8 cellular contexts compared by ENCODE assay signal in the genomic region with DNA sequence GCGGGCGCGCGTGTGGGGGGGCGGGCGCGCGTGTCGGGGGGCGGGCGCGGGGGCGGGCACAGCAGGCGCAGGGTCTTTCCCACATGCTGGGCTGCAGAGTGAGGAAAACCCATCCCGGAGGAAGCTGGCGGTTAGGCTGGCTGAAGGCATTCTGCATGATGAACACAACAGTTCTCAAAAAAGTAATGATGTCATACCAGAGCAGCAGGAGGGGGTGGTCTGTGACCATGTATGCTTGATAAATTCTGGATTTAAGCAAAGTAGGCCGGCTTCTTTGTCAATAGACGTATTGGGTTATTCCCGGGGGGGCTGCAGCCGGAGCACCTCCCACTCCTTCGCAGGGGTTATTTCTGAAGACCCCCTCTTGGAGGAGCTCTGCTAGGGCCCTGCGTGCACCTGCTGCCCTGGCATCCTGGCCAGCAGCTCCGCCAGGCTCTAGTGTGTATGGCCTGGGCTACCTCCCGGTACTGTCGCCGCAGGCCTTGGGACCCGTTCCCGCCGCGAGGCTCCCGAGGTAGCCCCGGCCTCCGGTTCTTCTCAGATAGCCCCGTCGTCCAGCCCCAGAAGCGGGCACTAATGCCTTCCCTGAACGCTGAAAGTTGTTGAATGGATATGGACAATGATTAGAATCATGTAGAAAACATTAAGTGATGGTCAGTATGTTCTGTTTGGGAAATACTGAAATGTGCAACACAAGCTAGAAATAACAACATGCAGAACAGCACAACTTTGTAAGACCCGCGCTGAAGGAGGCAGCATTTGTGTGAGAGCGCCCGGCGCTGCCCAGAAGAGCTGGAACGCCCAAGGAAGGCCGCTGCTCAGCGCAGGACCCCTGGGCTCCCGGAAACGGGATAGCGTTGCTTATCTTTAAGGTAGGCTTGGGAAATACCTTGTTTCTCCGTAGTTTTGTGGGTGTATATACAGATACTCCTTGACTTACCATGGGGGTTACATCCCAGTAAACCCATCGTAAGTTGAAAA.
DNase-seq lines count a peak whose midpoint lies in the region; ATAC-seq and TF ChIP-seq lines count a peak whose summit lies in the region.

No MANE protein-coding gene starts in this region.

- H3K4me1 ChIP-seq in DOHH2 (ENCODE audit: control insufficient read depth, low read length) (peaks cover 5% of the 10 kb centered on the region; the same call in 1 of the 2 replicates), skeletal muscle satellite cell (ENCODE audit: control insufficient read depth, insufficient read depth, low read length) (no peaks in the 10 kb centered on the region)

- no peaks in the 10 kb centered on the region for H3K9me2 ChIP-seq in DOHH2 (replicated peaks; ENCODE audit: control insufficient read depth, low read length)

- H3K27me3 ChIP-seq in DOHH2 (ENCODE audit: control insufficient read depth, low read length), result no peaks in the 10 kb centered on the region
- no peaks in the 10 kb centered on the region for H3K27me3 ChIP-seq in brain microvascular endothelial cell (replicated peaks)
- H3K27me3 ChIP-seq in skeletal muscle satellite cell (ENCODE audit: control insufficient read depth, insufficient read depth, low read length), result no peaks in the 10 kb centered on the region

- DNase-seq in NCI-H2227 treated with DMSO at 0.1 percent for 48 hours (lab: John Stamatoyannopoulos, UW) (peak; percentile 87), brain microvascular endothelial cell (peak; percentile 45), iris pigment epithelial cell (ENCODE audit: low read depth) (peak; percentile 40), germinal center (ENCODE audit: low spot score) (no peak)
- DNase-seq in stimulated activated CD4-positive, alpha-beta T cell treated with anti-CD3 and anti-CD28 coated beads, Interleukin-4, amount 100 ng/mL, for 1 hour, result no peak

- H3K27ac ChIP-seq in DOHH2 (ENCODE audit: low read depth, low read length), result no peak overlapping the region
- H3K27ac ChIP-seq in brain microvascular endothelial cell, result no peak overlapping the region

- H4K20me1 ChIP-seq in DOHH2 (ENCODE audit: control insufficient read depth, insufficient read depth, low read depth, low read length), result no peaks in the 10 kb centered on the region

- in situ Hi-C loops in brain microvascular endothelial cell (cut with HindIII; ENCODE audit: low pct_ligation_motif_present, low sequenced_read_pairs), result no loop called here

- peaks cover 5% of the 10 kb centered on the region; the same call in 1 of the 2 replicates for H3F3A ChIP-seq in DOHH2 (ENCODE audit: control insufficient read depth, insufficient read depth)

- no peak overlapping the region for H3K9ac ChIP-seq in skeletal muscle satellite cell (ENCODE audit: low read depth, low read length)

- H3K79me2 ChIP-seq in DOHH2 (ENCODE audit: control insufficient read depth, low read length), result no peaks in the 10 kb centered on the region

- TF ChIP-seq CTCF in DOHH2 (IDR thresholded peaks at IDR 0.05; ENCODE audit: low read depth, low read length, poor library complexity, severe bottlenecking) (no peak), brain microvascular endothelial cell (IDR thresholded peaks at IDR 0.05; ENCODE audit: low read depth, low read length, missing control alignments) (no peak)

- ATAC-seq in GM21737 (IDR thresholded peaks at IDR 0.05; ENCODE audit: unreplicated experiment), result peak; percentile 7

- no peaks in the 10 kb centered on the region for H3K36me3 ChIP-seq in DOHH2 (ENCODE audit: control insufficient read depth, low read length)
- no peaks in the 10 kb centered on the region for H3K36me3 ChIP-seq in brain microvascular endothelial cell (replicated peaks)
- H3K36me3 ChIP-seq in skeletal muscle satellite cell (ENCODE audit: insufficient read depth, low read length), result no peaks in the 10 kb centered on the region

- peak overlapping the region; percentile 52 for H3K4me2 ChIP-seq in DOHH2 (ENCODE audit: low read length)
- no peak overlapping the region for H3K4me2 ChIP-seq in skeletal muscle satellite cell (ENCODE audit: low read length)

- H3K4me3 ChIP-seq in DOHH2 (ENCODE audit: low read length) (peak overlapping the region; percentile 63), brain microvascular endothelial cell (ENCODE audit: low read depth, low read length) (peak overlapping the region; percentile 27), skeletal muscle satellite cell (ENCODE audit: low read length) (peak overlapping the region; percentile 45)

- H3K9me3 ChIP-seq in DOHH2 (ENCODE audit: control insufficient read depth, insufficient read depth, low read length) (no peaks in the 10 kb centered on the region), skeletal muscle satellite cell (replicated peaks; ENCODE audit: low read length) (no peaks in the 10 kb centered on the region)

Comparison
In these comparisons a context has a peak if more than half of its experiments do, and no peak if none do; other contexts are left out.
1. DNase-seq: peak in NCI-H2227 treated with DMSO at 0.1 percent for 48 hours (single experiment), brain microvascular endothelial cell (single experiment) and iris pigment epithelial cell (single experiment); none in germinal center (single experiment) and stimulated activated CD4-positive, alpha-beta T cell treated with anti-CD3 and anti-CD28 coated beads, Interleukin-4, amount 100 ng/mL, for 1 hour (single experiment).
2. Peak in every context shown above with its lines, with median percentiles within 50 percentile points of each other: H3K4me3 ChIP-seq.